1 cellular context compared by ENCODE assay signal in the genomic region with DNA sequence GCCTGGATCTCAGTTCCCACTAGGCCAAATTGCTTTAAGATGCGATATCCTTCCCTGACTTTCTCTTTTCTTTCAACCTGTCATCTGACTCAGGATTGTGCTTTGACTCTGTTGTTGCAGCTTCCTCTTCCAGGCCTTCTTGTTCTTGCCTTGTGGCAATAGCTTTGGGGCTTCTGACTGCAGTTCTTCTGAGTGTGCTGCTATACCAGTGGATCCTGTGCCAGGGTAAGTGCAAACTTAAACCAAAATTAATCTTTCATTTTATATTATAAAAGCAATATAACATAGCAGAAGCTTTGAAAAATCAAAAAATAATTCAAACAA.
TF ChIP-seq lines count a peak whose summit lies in the region.

No MANE protein-coding gene starts in this region.

TF ChIP-seq in GM23338, 12 proteins besides CTCF, POLR2A, EP300 and RAD21 (continued from another document):
- TF ChIP-seq, protein P1, sequence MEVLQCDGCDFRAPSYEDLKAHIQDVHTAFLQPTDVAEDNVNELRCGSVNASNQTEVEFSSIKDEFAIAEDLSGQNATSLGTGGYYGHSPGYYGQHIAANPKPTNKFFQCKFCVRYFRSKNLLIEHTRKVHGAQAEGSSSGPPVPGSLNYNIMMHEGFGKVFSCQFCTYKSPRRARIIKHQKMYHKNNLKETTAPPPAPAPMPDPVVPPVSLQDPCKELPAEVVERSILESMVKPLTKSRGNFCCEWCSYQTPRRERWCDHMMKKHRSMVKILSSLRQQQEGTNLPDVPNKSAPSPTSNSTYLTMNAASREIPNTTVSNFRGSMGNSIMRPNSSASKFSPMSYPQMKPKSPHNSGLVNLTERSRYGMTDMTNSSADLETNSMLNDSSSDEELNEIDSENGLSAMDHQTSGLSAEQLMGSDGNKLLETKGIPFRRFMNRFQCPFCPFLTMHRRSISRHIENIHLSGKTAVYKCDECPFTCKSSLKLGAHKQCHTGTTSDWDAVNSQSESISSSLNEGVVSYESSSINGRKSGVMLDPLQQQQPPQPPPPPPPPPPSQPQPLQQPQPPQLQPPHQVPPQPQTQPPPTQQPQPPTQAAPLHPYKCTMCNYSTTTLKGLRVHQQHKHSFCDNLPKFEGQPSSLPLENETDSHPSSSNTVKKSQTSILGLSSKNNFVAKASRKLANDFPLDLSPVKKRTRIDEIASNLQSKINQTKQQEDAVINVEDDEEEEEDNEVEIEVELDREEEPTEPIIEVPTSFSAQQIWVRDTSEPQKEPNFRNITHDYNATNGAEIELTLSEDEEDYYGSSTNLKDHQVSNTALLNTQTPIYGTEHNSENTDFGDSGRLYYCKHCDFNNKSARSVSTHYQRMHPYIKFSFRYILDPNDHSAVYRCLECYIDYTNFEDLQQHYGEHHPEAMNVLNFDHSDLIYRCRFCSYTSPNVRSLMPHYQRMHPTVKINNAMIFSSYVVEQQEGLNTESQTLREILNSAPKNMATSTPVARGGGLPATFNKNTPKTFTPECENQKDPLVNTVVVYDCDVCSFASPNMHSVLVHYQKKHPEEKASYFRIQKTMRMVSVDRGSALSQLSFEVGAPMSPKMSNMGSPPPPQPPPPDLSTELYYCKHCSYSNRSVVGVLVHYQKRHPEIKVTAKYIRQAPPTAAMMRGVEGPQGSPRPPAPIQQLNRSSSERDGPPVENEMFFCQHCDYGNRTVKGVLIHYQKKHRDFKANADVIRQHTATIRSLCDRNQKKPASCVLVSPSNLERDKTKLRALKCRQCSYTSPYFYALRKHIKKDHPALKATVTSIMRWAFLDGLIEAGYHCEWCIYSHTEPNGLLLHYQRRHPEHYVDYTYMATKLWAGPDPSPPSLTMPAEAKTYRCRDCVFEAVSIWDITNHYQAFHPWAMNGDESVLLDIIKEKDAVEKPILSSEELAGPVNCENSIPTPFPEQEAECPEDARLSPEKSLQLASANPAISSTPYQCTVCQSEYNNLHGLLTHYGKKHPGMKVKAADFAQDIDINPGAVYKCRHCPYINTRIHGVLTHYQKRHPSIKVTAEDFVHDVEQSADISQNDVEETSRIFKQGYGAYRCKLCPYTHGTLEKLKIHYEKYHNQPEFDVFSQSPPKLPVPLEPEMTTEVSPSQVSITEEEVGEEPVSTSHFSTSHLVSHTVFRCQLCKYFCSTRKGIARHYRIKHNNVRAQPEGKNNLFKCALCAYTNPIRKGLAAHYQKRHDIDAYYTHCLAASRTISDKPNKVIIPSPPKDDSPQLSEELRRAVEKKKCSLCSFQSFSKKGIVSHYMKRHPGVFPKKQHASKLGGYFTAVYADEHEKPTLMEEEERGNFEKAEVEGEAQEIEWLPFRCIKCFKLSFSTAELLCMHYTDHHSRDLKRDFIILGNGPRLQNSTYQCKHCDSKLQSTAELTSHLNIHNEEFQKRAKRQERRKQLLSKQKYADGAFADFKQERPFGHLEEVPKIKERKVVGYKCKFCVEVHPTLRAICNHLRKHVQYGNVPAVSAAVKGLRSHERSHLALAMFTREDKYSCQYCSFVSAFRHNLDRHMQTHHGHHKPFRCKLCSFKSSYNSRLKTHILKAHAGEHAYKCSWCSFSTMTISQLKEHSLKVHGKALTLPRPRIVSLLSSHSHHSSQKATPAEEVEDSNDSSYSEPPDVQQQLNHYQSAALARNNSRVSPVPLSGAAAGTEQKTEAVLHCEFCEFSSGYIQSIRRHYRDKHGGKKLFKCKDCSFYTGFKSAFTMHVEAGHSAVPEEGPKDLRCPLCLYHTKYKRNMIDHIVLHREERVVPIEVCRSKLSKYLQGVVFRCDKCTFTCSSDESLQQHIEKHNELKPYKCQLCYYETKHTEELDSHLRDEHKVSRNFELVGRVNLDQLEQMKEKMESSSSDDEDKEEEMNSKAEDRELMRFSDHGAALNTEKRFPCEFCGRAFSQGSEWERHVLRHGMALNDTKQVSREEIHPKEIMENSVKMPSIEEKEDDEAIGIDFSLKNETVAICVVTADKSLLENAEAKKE (CRISPR knock-in tag; IDR thresholded peaks at IDR 0.05) = no peak
- TF ChIP-seq, protein P2, sequence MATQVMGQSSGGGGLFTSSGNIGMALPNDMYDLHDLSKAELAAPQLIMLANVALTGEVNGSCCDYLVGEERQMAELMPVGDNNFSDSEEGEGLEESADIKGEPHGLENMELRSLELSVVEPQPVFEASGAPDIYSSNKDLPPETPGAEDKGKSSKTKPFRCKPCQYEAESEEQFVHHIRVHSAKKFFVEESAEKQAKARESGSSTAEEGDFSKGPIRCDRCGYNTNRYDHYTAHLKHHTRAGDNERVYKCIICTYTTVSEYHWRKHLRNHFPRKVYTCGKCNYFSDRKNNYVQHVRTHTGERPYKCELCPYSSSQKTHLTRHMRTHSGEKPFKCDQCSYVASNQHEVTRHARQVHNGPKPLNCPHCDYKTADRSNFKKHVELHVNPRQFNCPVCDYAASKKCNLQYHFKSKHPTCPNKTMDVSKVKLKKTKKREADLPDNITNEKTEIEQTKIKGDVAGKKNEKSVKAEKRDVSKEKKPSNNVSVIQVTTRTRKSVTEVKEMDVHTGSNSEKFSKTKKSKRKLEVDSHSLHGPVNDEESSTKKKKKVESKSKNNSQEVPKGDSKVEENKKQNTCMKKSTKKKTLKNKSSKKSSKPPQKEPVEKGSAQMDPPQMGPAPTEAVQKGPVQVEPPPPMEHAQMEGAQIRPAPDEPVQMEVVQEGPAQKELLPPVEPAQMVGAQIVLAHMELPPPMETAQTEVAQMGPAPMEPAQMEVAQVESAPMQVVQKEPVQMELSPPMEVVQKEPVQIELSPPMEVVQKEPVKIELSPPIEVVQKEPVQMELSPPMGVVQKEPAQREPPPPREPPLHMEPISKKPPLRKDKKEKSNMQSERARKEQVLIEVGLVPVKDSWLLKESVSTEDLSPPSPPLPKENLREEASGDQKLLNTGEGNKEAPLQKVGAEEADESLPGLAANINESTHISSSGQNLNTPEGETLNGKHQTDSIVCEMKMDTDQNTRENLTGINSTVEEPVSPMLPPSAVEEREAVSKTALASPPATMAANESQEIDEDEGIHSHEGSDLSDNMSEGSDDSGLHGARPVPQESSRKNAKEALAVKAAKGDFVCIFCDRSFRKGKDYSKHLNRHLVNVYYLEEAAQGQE (IDR thresholded peaks at IDR 0.05; ENCODE audit: unreplicated experiment) = no peak
- TF ChIP-seq ZNF114 (CRISPR knock-in tag; IDR thresholded peaks at IDR 0.05) (no peak), NANOG (IDR thresholded peaks at IDR 0.05; ENCODE audit: borderline replicate concordance) (no peak), JUNB (IDR thresholded peaks at IDR 0.05; ENCODE audit: unreplicated experiment) (no peak), STAT1 (IDR thresholded peaks at IDR 0.05; ENCODE audit: unreplicated experiment) (no peak), POLR2AphosphoS5 (IDR thresholded peaks at IDR 0.05; ENCODE audit: low read depth) (no peak)
TF ChIP-seq in GM23338: peak in this region for 0.
